1 cellular context compared by ENCODE assay signal in genomic region chrX:50812995-50813842, GRCh38.
TF ChIP-seq lines count a peak whose summit lies in the region.

No MANE protein-coding gene starts in this region.

TF ChIP-seq in A549, 52 proteins besides CTCF, POLR2A, EP300 and RAD21 (continued from another document):
- TF ChIP-seq MAFK (IDR thresholded peaks at IDR 0.05; ENCODE audit: partially characterized antibody) (no peak), FOSL2 (IDR thresholded peaks at IDR 0.05) (no peak), FOSL2 (CRISPR knock-in tag; IDR thresholded peaks at IDR 0.05) (no peak), RARB (CRISPR knock-in tag; IDR thresholded peaks at IDR 0.05) (no peak), MYC (IDR thresholded peaks at IDR 0.05; ENCODE audit: borderline replicate concordance, low read length) (no peak)
